ENCODE assay signal across 9 cellular contexts in genomic region chr3:146156060-146156459, GRCh38. TPM values are rescaled to one million over a fixed set of nuclear protein-coding genes. Genes with fewer than 3 reads are reported as not detected.
DNase-seq lines count a peak whose midpoint lies in the region; ATAC-seq and TF ChIP-seq lines count a peak whose summit lies in the region.
"Had no signal": no experiment of that assay in that cellular context is flagged by ENCODE, and none has a peak within 500 bp of the region (broad histone marks: within the 10 kb centered on the region; RNA-seq: fewer than 3 reads in every experiment).

No MANE protein-coding gene starts in this region.

- H3K9me3 ChIP-seq in endocrine pancreas (ENCODE audit: control insufficient read depth, low read length), result no peaks in the 10 kb centered on the region
- H3K9me3 ChIP-seq in upper lobe of left lung, result no peaks in the 10 kb centered on the region

- H3K27ac ChIP-seq in upper lobe of left lung, result peak overlapping the region in 3 of 4 donors; percentile 37 to 96 (median 56)

- TF ChIP-seq CTCF in upper lobe of left lung (IDR thresholded peaks at IDR 0.05), result no peak

- H3K27me3 ChIP-seq in endocrine pancreas (ENCODE audit: control insufficient read depth, insufficient read depth, low read length) (no peaks in the 10 kb centered on the region), upper lobe of left lung (no peaks in the 10 kb centered on the region)

- no peak overlapping the region for H3K9ac ChIP-seq in endocrine pancreas (ENCODE audit: control insufficient read depth, insufficient read depth, low read length)

- H3K4me1 ChIP-seq in endocrine pancreas (ENCODE audit: control insufficient read depth, insufficient read depth, low read length) (peaks cover 43% of the 10 kb centered on the region), upper lobe of left lung (peaks cover 7 to 26% (median 19%) of the 10 kb centered on the region in 4 donors)

- ATAC-seq in upper lobe of left lung (ENCODE audit: low FRiP score in 2 of 2), result no peak

- DNase-seq in NCI-H2107 treated with DMSO at 0.1 percent for 48 hours (lab: John Stamatoyannopoulos, UW; ENCODE audit: unreplicated experiment) (peak; percentile 23), NCI-H2107 (lab: John Stamatoyannopoulos, UW) (no peak), midbrain (lab: John Stamatoyannopoulos, UW) (peak; percentile 25), upper lobe of left lung (no peak), A172 (ENCODE audit: low spot score) (no peak), NCI-H2171 treated with DMSO at 0.1 percent for 48 hours (lab: John Stamatoyannopoulos, UW) (no peak), AG08396 (ENCODE audit: low spot score) (no peak)
- DNase-seq: central memory CD4-positive, alpha-beta T cell had no signal

- H3K36me3 ChIP-seq in endocrine pancreas (ENCODE audit: control insufficient read depth, insufficient read depth, low read length), result no peaks in the 10 kb centered on the region
- no peaks in the 10 kb centered on the region for H3K36me3 ChIP-seq in upper lobe of left lung

- 50 to 59% methylated on average over 4 of the region's 4 CpGs for WGBS in upper lobe of left lung, 2 donors

- TF ChIP-seq POLR2A in upper lobe of left lung (IDR thresholded peaks at IDR 0.05), result no peak

- no peak for TF ChIP-seq EP300 in upper lobe of left lung (IDR thresholded peaks at IDR 0.05)

- H3K4me3 ChIP-seq in endocrine pancreas (ENCODE audit: control insufficient read depth, insufficient read depth, low read length) (peak overlapping the region; percentile 97), upper lobe of left lung (peak overlapping the region in 1 of 4 donors; percentile 7)

RNA-seq across cellular contexts. Expression of gene PLOD2, which starts 4.9 kb away (rescaled TPM):
- total RNA-seq in upper lobe of left lung, result 10 to 100 TPM in 5 of 6 donors, 1 to 10 TPM in 1; 6.8 to 30.7 (median 18.1) TPM
- total RNA-seq in A172 (2014; rRNA removed; shearing (Covaris generic)), result 93.9 and 104 TPM in 2 replicates

Comparison
In these comparisons a context has a peak if more than half of its experiments do, and no peak if none do; other contexts are left out.
1. DNase-seq: peak in NCI-H2107 treated with DMSO at 0.1 percent for 48 hours (single experiment) and midbrain (single experiment); none in NCI-H2107 (single experiment), upper lobe of left lung (0 of 2), A172 (single experiment), NCI-H2171 treated with DMSO at 0.1 percent for 48 hours (single experiment) and AG08396 (single experiment).